In genomic region chr20:63835031-63835858, GRCh38 we compare ENCODE assay signal across 8 cellular contexts. TPM values are rescaled to one million over a fixed set of nuclear protein-coding genes. Genes with fewer than 3 reads are reported as not detected.
DNase-seq lines count a peak whose midpoint lies in the region; ATAC-seq and TF ChIP-seq lines count a peak whose summit lies in the region.

No MANE protein-coding gene starts in this region.

- no peak for TF ChIP-seq CTCF in WTC11 (IDR thresholded peaks at IDR 0.05)

- peak; percentile 89 for ATAC-seq in WTC11
- no peak for ATAC-seq in activated CD8-positive, alpha-beta memory T cell treated with anti-CD3 and anti-CD28 coated beads, Interleukin-2, amount 10 ng/mL, durations not matched to agents 7 days and 5 days

- H3K27me3 Mint-ChIP-seq in WTC11 (ENCODE audit: low read depth) = peaks cover 20% of the 10 kb centered on the region
- H3K27me3 Mint-ChIP-seq in activated CD8-positive, alpha-beta memory T cell treated with anti-CD3 and anti-CD28 coated beads, Interleukin-2, amount 10 ng/mL, durations not matched to agents 7 days and 5 days = peaks cover 21% of the 10 kb centered on the region

- POLR2A ChIA-PET in WTC11 (lab: Charles Lee) = interaction anchor here (1.0 kb wide), 2 partner anchors 13 to 25 kb away, joined by 3 to 5 read pairs; no protein-coding TSS in a partner anchor

- DNase-seq in DMS 273 (lab: John Stamatoyannopoulos, UW; ENCODE audit: unreplicated experiment) (peak; percentile 100), NCI-H1417 (lab: John Stamatoyannopoulos, UW) (peak; percentile 79 to 93 (median 81)), WTC11 (ENCODE audit: low spot score) (peak; percentile 88), head of caudate nucleus (peak in 33 of 42 donors; percentile 14 to 81 (median 51)), pons (ENCODE audit: low spot score) (peak; percentile 57), OCI-M2 (lab: John Stamatoyannopoulos, UW; ENCODE audit: unreplicated experiment) (no peak)
- no peak for DNase-seq in activated CD8-positive, alpha-beta memory T cell treated with anti-CD3 and anti-CD28 coated beads, Interleukin-2, amount 10 ng/mL, durations not matched to agents 7 days and 5 days
- no peak for DNase-seq in stimulated activated CD8-positive, alpha-beta memory T cell treated with anti-CD3 and anti-CD28 coated beads, Interleukin-4, amount 100 ng/mL, for 48 hours

- H3K4me3 Mint-ChIP-seq in WTC11 = peak overlapping the region; percentile 40
- no peak overlapping the region for H3K4me3 Mint-ChIP-seq in activated CD8-positive, alpha-beta memory T cell treated with anti-CD3 and anti-CD28 coated beads, Interleukin-2, amount 10 ng/mL, durations not matched to agents 7 days and 5 days

- H3K4me1 Mint-ChIP-seq in WTC11 = peaks cover 20% of the 10 kb centered on the region
- H3K4me1 Mint-ChIP-seq in activated CD8-positive, alpha-beta memory T cell treated with anti-CD3 and anti-CD28 coated beads, Interleukin-2, amount 10 ng/mL, durations not matched to agents 7 days and 5 days = no peaks in the 10 kb centered on the region

- CTCF ChIA-PET in WTC11 (lab: Charles Lee) = interaction anchor here (0.6 to 1.4 kb wide), 5 partner anchors 23 to 248 kb away, joined by 3 to 8 read pairs (median 4); no protein-coding TSS in a partner anchor
- CTCF ChIA-PET in activated CD8-positive, alpha-beta memory T cell treated with anti-CD3 and anti-CD28 coated beads, Interleukin-2, amount 10 ng/mL, durations not matched to agents 7 days and 5 days (lab: Charles Lee) = no interaction called here

- no peaks in the 10 kb centered on the region for H3K36me3 Mint-ChIP-seq in WTC11
- H3K36me3 Mint-ChIP-seq in activated CD8-positive, alpha-beta memory T cell treated with anti-CD3 and anti-CD28 coated beads, Interleukin-2, amount 10 ng/mL, durations not matched to agents 7 days and 5 days = no peaks in the 10 kb centered on the region

- intact Hi-C loops in head of caudate nucleus (cut with DNase I) = no loop called here

- peak overlapping the region; percentile 76 for H3K27ac Mint-ChIP-seq in WTC11
- H3K27ac Mint-ChIP-seq in activated CD8-positive, alpha-beta memory T cell treated with anti-CD3 and anti-CD28 coated beads, Interleukin-2, amount 10 ng/mL, durations not matched to agents 7 days and 5 days = no peak overlapping the region

- no peaks in the 10 kb centered on the region for H3K9me3 Mint-ChIP-seq in WTC11
- no peaks in the 10 kb centered on the region for H3K9me3 Mint-ChIP-seq in activated CD8-positive, alpha-beta memory T cell treated with anti-CD3 and anti-CD28 coated beads, Interleukin-2, amount 10 ng/mL, durations not matched to agents 7 days and 5 days (ENCODE audit: low read depth)

TF ChIP-seq in WTC11, 78 proteins besides CTCF, POLR2A, EP300 and RAD21 (continues in another document):
- TF ChIP-seq CREM (CRISPR knock-in tag; IDR thresholded peaks at IDR 0.05) = no peak
- TF ChIP-seq NFYB (CRISPR knock-in tag; conservative IDR thresholded peaks at IDR 0.05; ENCODE audit: low read depth) = peak; percentile 85
- TF ChIP-seq ZNF671 (CRISPR knock-in tag; IDR thresholded peaks at IDR 0.05) = no peak
- no peak for TF ChIP-seq SP1 (CRISPR knock-in tag; conservative IDR thresholded peaks at IDR 0.05)
- no peak for TF ChIP-seq E2F4 (CRISPR knock-in tag; IDR thresholded peaks at IDR 0.05; ENCODE audit: borderline replicate concordance, low read depth)
- no peak for TF ChIP-seq GTF2I (CRISPR knock-in tag; conservative IDR thresholded peaks at IDR 0.05)
- no peak for TF ChIP-seq HMGXB4 (CRISPR knock-in tag; IDR thresholded peaks at IDR 0.05)
- TF ChIP-seq ATF3 (CRISPR knock-in tag; conservative IDR thresholded peaks at IDR 0.05) = no peak
- no peak for TF ChIP-seq ZNF281 (CRISPR knock-in tag; IDR thresholded peaks at IDR 0.05)
- no peak for TF ChIP-seq ZNF263 (CRISPR knock-in tag; IDR thresholded peaks at IDR 0.05; ENCODE audit: low read depth)
- TF ChIP-seq ZNF423 (CRISPR knock-in tag; IDR thresholded peaks at IDR 0.05) = peak; percentile 49
- 0 out of 2 replicates have a peak, but pooled peaks have one; percentile 13 for TF ChIP-seq USF1 (CRISPR knock-in tag; IDR thresholded peaks at IDR 0.05)

RNA-seq across cellular contexts. Expression of gene ZBTB46, which starts 4.2 kb away (rescaled TPM):
- 18.9 to 20.1 TPM (median 20.1 TPM) in 3 replicates for total RNA-seq in WTC11 (2021)
- total RNA-seq in activated CD8-positive, alpha-beta memory T cell treated with anti-CD3 and anti-CD28 coated beads, Interleukin-2, amount 10 ng/mL, durations not matched to agents 7 days and 5 days = under 1 TPM; 0.15 to 0.84 TPM

RNA-seq across cellular contexts. Expression of gene ABHD16B, which starts 26.1 kb away (rescaled TPM):
- 0.11 TPM in 1 of 3 replicates, not detected in the others for total RNA-seq in WTC11 (2021)
- not detected for total RNA-seq in activated CD8-positive, alpha-beta memory T cell treated with anti-CD3 and anti-CD28 coated beads, Interleukin-2, amount 10 ng/mL, durations not matched to agents 7 days and 5 days

RNA-seq across cellular contexts. Expression of gene TPD52L2, which starts 29.8 kb away (rescaled TPM):
- total RNA-seq in WTC11 (2021) = 80.8 to 87.2 TPM (median 85.6 TPM) in 3 replicates
- 10 to 100 TPM; 33.5 to 46.2 TPM for total RNA-seq in activated CD8-positive, alpha-beta memory T cell treated with anti-CD3 and anti-CD28 coated beads, Interleukin-2, amount 10 ng/mL, durations not matched to agents 7 days and 5 days

RNA-seq across cellular contexts. Expression of gene DNAJC5, which starts 59.7 kb away (rescaled TPM):
- 28.5 to 31.5 TPM (median 29.6 TPM) in 3 replicates for total RNA-seq in WTC11 (2021)
- total RNA-seq in activated CD8-positive, alpha-beta memory T cell treated with anti-CD3 and anti-CD28 coated beads, Interleukin-2, amount 10 ng/mL, durations not matched to agents 7 days and 5 days = 10 to 100 TPM; 44.4 to 51.9 TPM

Comparison
In these comparisons a context has a peak if more than half of its experiments do, and no peak if none do; other contexts are left out.
1. DNase-seq: peak in DMS 273 (single experiment), NCI-H1417 (3 of 3), WTC11 (single experiment), head of caudate nucleus (33 of 42) and pons (single experiment); none in OCI-M2 (single experiment), activated CD8-positive, alpha-beta memory T cell treated with anti-CD3 and anti-CD28 coated beads, Interleukin-2, amount 10 ng/mL, durations not matched to agents 7 days and 5 days (single experiment) and stimulated activated CD8-positive, alpha-beta memory T cell treated with anti-CD3 and anti-CD28 coated beads, Interleukin-4, amount 100 ng/mL, for 48 hours (single experiment).
2. RNA of gene ZBTB46, which starts 4.2 kb away (total RNA-seq): 18.9 to 20.1 TPM in WTC11; 0.15 to 0.84 TPM in activated CD8-positive, alpha-beta memory T cell treated with anti-CD3 and anti-CD28 coated beads, Interleukin-2, amount 10 ng/mL, durations not matched to agents 7 days and 5 days; every median in the first group is over 10 times any median in the second.